8 cellular contexts compared by ENCODE assay signal in genomic region chr6:111972714-111973678, GRCh38.
DNase-seq lines count a peak whose midpoint lies in the region; ATAC-seq and TF ChIP-seq lines count a peak whose summit lies in the region.

No MANE protein-coding gene starts in this region.

- peaks cover 0 to 2% (median 0%) of the 10 kb centered on the region in 8 donors for H3K9me3 Mint-ChIP-seq in CD4-positive, alpha-beta memory T cell

- CTCF ChIA-PET in CD4-positive, alpha-beta memory T cell (lab: Charles Lee; ENCODE audit: partially characterized antibody): interaction anchor here (0.8 to 3.5 kb wide), 11 partner anchors 12 to 263 kb away, joined by 3 to 12 read pairs (median 3); partner anchors contain the start of gene FYN

- H3K36me3 ChIP-seq in CD4-positive, alpha-beta memory T cell (ENCODE audit: insufficient read depth, low read length): no peaks in the 10 kb centered on the region

- peaks cover 30 to 60% (median 48%) of the 10 kb centered on the region in 4 donors for H3K4me1 Mint-ChIP-seq in CD4-positive, alpha-beta memory T cell

- ATAC-seq in left cardiac atrium (peak; percentile 83 to 95), GM21367 (IDR thresholded peaks at IDR 0.05; ENCODE audit: unreplicated experiment) (no peak)

- intact Hi-C loops in CD4-positive, alpha-beta memory T cell (cut with micrococcal nuclease): loop anchor here (1.0 to 5.0 kb wide), 4 partner anchors 12 to 100 kb away; partner anchors contain the start of gene FYN
- intact Hi-C loops in left cardiac atrium (cut with DNase I) (no loop called here), dorsolateral prefrontal cortex (cut with DNase I) (no loop called here)

- H3K9me3 ChIP-seq in CD4-positive, alpha-beta memory T cell (ENCODE audit: control insufficient read depth in 1 of 2, low read length in 2 of 2): no peaks in the 10 kb centered on the region

- POLR2A ChIA-PET in CD4-positive, alpha-beta memory T cell (lab: Charles Lee; ENCODE audit: partially characterized antibody): interaction anchor here (0.6 to 5.2 kb wide), 17 partner anchors 12 to 1098 kb away, joined by 3 to 62 read pairs (median 3); partner anchors contain the start of gene FYN

- no peak for TF ChIP-seq CTCF in dorsolateral prefrontal cortex (IDR thresholded peaks at IDR 0.05 in 54 of 56, conservative IDR thresholded peaks at IDR 0.05 in 2 of 56; ENCODE audit: low read depth in 1 of 56, partially characterized antibody in 56 of 56)

- no peaks in the 10 kb centered on the region for H3K36me3 Mint-ChIP-seq in CD4-positive, alpha-beta memory T cell

- DNase-seq in CD4-positive, alpha-beta memory T cell: peak; percentile 63 to 91 (median 78)
- DNase-seq in RPMI7951 (ENCODE audit: low read depth) (peak; percentile 88), left cardiac atrium (peak; percentile 69), HuH-7.5 (ENCODE audit: low spot score) (no peak), dorsolateral prefrontal cortex (no peak)
- DNase-seq in activated naive CD4-positive, alpha-beta T cell (lab: John Stamatoyannopoulos, UW): peak; percentile 24 to 47 (median 32)
- DNase-seq in stimulated activated CD4-positive, alpha-beta T cell treated with anti-CD3 and anti-CD28 coated beads, Interleukin-15, amount 100 ng/mL, for 24 hours: peak; percentile 75

- H3K4me1 ChIP-seq in CD4-positive, alpha-beta memory T cell (ENCODE audit: insufficient read depth, low read length): peaks cover 29% of the 10 kb centered on the region

- peak overlapping the region in 1 of 2 donors; percentile 6 for H3K4me3 ChIP-seq in CD4-positive, alpha-beta memory T cell (ENCODE audit: low read length in 2 of 2)
- no peak overlapping the region for H3K4me3 ChIP-seq in dorsolateral prefrontal cortex

- no peaks in the 10 kb centered on the region for H3K27me3 Mint-ChIP-seq in CD4-positive, alpha-beta memory T cell

- H3K27ac ChIP-seq in CD4-positive, alpha-beta memory T cell (ENCODE audit: low read depth, low read length): peak overlapping the region; percentile 75
- no peak overlapping the region for H3K27ac ChIP-seq in dorsolateral prefrontal cortex

- H3K27ac Mint-ChIP-seq in CD4-positive, alpha-beta memory T cell: peak overlapping the region; percentile 89 to 99 (median 95)

- H3K4me3 Mint-ChIP-seq in CD4-positive, alpha-beta memory T cell: peak overlapping the region; percentile 61 to 79 (median 66)

- H3K27me3 ChIP-seq in CD4-positive, alpha-beta memory T cell (ENCODE audit: insufficient read depth, low read length): no peaks in the 10 kb centered on the region
- H3K27me3 ChIP-seq in dorsolateral prefrontal cortex: no peaks in the 10 kb centered on the region

Comparison
In these comparisons a context has a peak if more than half of its experiments do, and no peak if none do; other contexts are left out.
1. DNase-seq: peak in CD4-positive, alpha-beta memory T cell (5 of 5), RPMI7951 (single experiment), activated naive CD4-positive, alpha-beta T cell (4 of 4), left cardiac atrium (single experiment) and stimulated activated CD4-positive, alpha-beta T cell treated with anti-CD3 and anti-CD28 coated beads, Interleukin-15, amount 100 ng/mL, for 24 hours (single experiment); none in HuH-7.5 (single experiment) and dorsolateral prefrontal cortex (0 of 10).